In genomic region chrX:73943900-73944581, GRCh38 we compare ENCODE assay signal across 8 cellular contexts.
DNase-seq lines count a peak whose midpoint lies in the region; ATAC-seq and TF ChIP-seq lines count a peak whose summit lies in the region.

No MANE protein-coding gene starts in this region.

- H3K4me3 Mint-ChIP-seq in T-helper 17 cell: peak overlapping the region; percentile 92

- no peaks in the 10 kb centered on the region for H3K36me3 Mint-ChIP-seq in T-helper 17 cell (ENCODE audit: low read depth)

- H3K27me3 ChIP-seq in ascending aorta (no peaks in the 10 kb centered on the region), rectal smooth muscle tissue (ENCODE audit: control insufficient read depth, insufficient read depth, low read length) (no peaks in the 10 kb centered on the region), aorta (ENCODE audit: control insufficient read depth in 1 of 2, insufficient read depth in 2 of 2, low read length in 1 of 2) (no peaks in the 10 kb centered on the region)

- peak; percentile 100 for ATAC-seq in GM18498 (IDR thresholded peaks at IDR 0.05; ENCODE audit: unreplicated experiment)
- peak; percentile 98 for ATAC-seq in HG02884 (IDR thresholded peaks at IDR 0.05; ENCODE audit: unreplicated experiment)
- ATAC-seq in T-helper 17 cell: peak; percentile 100
- ATAC-seq in aorta (ENCODE audit: low FRiP score): peak; percentile 99

- H3K36me3 ChIP-seq in ascending aorta (peaks cover 0 to 3% of the 10 kb centered on the region in 2 donors), rectal smooth muscle tissue (ENCODE audit: control insufficient read depth, insufficient read depth, low read length) (peaks cover 2% of the 10 kb centered on the region), aorta (ENCODE audit: control insufficient read depth in 1 of 2, insufficient read depth in 2 of 2, low read length in 1 of 2) (no peaks in the 10 kb centered on the region)

- H3K27ac Mint-ChIP-seq in T-helper 17 cell: peak overlapping the region; percentile 95

- H3K9me3 ChIP-seq in T-helper 17 cell (ENCODE audit: control insufficient read depth, low read length, poor library complexity, severe bottlenecking) (no peaks in the 10 kb centered on the region), ascending aorta (no peaks in the 10 kb centered on the region), aorta (ENCODE audit: control insufficient read depth, low read length) (no peaks in the 10 kb centered on the region)

- H3K27me3 Mint-ChIP-seq in T-helper 17 cell: no peaks in the 10 kb centered on the region

- 1% methylated on average over 34 to 35 of the region's 35 CpGs for WGBS in aorta, 2 donors

- H3K4me3 ChIP-seq in ascending aorta: peak overlapping the region; percentile 62 to 84
- peak overlapping the region; percentile 97 for H3K4me3 ChIP-seq in rectal smooth muscle tissue (ENCODE audit: low read length)
- peak overlapping the region; percentile 62 to 93 for H3K4me3 ChIP-seq in aorta (ENCODE audit: low read length in 2 of 2)

- H3K4me1 Mint-ChIP-seq in T-helper 17 cell: peaks cover 14% of the 10 kb centered on the region

- peak overlapping the region; percentile 72 for H3K9ac ChIP-seq in rectal smooth muscle tissue (ENCODE audit: low read length)

- H3K27ac ChIP-seq in ascending aorta: peak overlapping the region; percentile 72 to 79
- peak overlapping the region; percentile 86 for H3K27ac ChIP-seq in rectal smooth muscle tissue (ENCODE audit: low read depth, low read length)
- H3K27ac ChIP-seq in aorta (ENCODE audit: low read depth in 1 of 2, low read length in 2 of 2): peak overlapping the region; percentile 34 to 37

- intact Hi-C loops in ascending aorta (cut with DNase I) (loop anchor here (5.0 kb wide), 1 partner anchor 92 kb away; the partner anchor contains the start of gene XIST), aorta (cut with DNase I) (loop anchor here in 1 of 2 donors (5.0 to 10.0 kb wide), 2 partner anchors 71 to 92 kb away; partner anchors contain the start of gene XIST)

- peak; percentile 57 for DNase-seq in NCI-H146 treated with DMSO at 0.1 percent for 48 hours (lab: John Stamatoyannopoulos, UW; ENCODE audit: unreplicated experiment)
- DNase-seq in T-helper 17 cell: peak; percentile 68 to 72 (median 72)
- peak; percentile 64 to 93 for DNase-seq in ascending aorta (ENCODE audit: low spot score in 2 of 2)
- DNase-seq in hepatic stellate cell (ENCODE audit: low spot score): peak; percentile 91
- DNase-seq in aorta: peak; percentile 94 to 95

- peaks cover 0 to 3% of the 10 kb centered on the region in 2 donors for H3K4me1 ChIP-seq in ascending aorta
- no peaks in the 10 kb centered on the region for H3K4me1 ChIP-seq in rectal smooth muscle tissue (ENCODE audit: control insufficient read depth, insufficient read depth, low read length)
- H3K4me1 ChIP-seq in aorta (ENCODE audit: control insufficient read depth in 1 of 2, insufficient read depth in 2 of 2, low read length in 2 of 2): no peaks in the 10 kb centered on the region

- TF ChIP-seq CTCF in ascending aorta (IDR thresholded peaks at IDR 0.05): no peak

Comparison
In these comparisons a context has a peak if more than half of its experiments do, and no peak if none do; other contexts are left out.
1. Peak in every context shown above with its lines: DNase-seq, ATAC-seq, H3K4me3 ChIP-seq and H3K27ac ChIP-seq.
2. H3K27ac ChIP-seq: peak in every context shown above with its lines; median percentile 86 in rectal smooth muscle tissue; 76 in ascending aorta; 36 in aorta.